ENCODE assay signal across 15 cellular contexts in genomic region chr2:214995409-214995808, GRCh38.
A peak's percentile ranks its signal among the peaks of the same experiment; 100 is the strongest.
DNase-seq lines count a peak whose midpoint lies in the region; ATAC-seq and TF ChIP-seq lines count a peak whose summit lies in the region.
"Had no signal": no experiment of that assay in that cellular context is flagged by ENCODE, and none has a peak within 500 bp of the region (broad histone marks: within the 10 kb centered on the region; RNA-seq: fewer than 3 reads in every experiment).

No MANE protein-coding gene starts in this region.

- H3K36me3 ChIP-seq in GM06990 (ENCODE audit: control insufficient read depth, insufficient read depth, low read length) = no peaks in the 10 kb centered on the region
- H3K36me3 ChIP-seq: suprapubic skin had no signal

- no peak for TF ChIP-seq CTCF in GM06990 (IDR thresholded peaks at IDR 0.05; ENCODE audit: insufficient read depth, low read length, poor library complexity, severe bottlenecking)

- H3K36me3 Mint-ChIP-seq in activated naive CD4-positive, alpha-beta T cell treated with anti-CD3 and anti-CD28 coated beads, Interleukin-2, amount 50 U/mL, for 72 hours = no peaks in the 10 kb centered on the region

- ATAC-seq in GM19372 (IDR thresholded peaks at IDR 0.05; ENCODE audit: low read depth, unreplicated experiment) (peak; percentile 35), GM21825 (IDR thresholded peaks at IDR 0.05; ENCODE audit: unreplicated experiment) (peak; percentile 43), HG03139 (IDR thresholded peaks at IDR 0.05; ENCODE audit: unreplicated experiment) (peak; percentile 38), GM19035 (IDR thresholded peaks at IDR 0.05; ENCODE audit: unreplicated experiment) (no peak)
- no peak for ATAC-seq in activated naive CD4-positive, alpha-beta T cell treated with anti-CD3 and anti-CD28 coated beads, Interleukin-2, amount 50 U/mL, for 72 hours

- H3K27ac Mint-ChIP-seq in activated naive CD4-positive, alpha-beta T cell treated with anti-CD3 and anti-CD28 coated beads, Interleukin-2, amount 50 U/mL, for 72 hours = no peak overlapping the region
- H3K27ac Mint-ChIP-seq: activated T-helper 2 cell treated with anti-CD3 and anti-CD28 coated beads, Interferon-gamma antibody, Interleukin-2, Interleukin-4, amounts not matched to agents 10 μg/mL and 5 μg/mL and 100 μg/mL, durations not matched to agents 14 hours and 24 hours and 36 hours had no signal

- no peaks in the 10 kb centered on the region for H3K9me3 Mint-ChIP-seq in activated naive CD4-positive, alpha-beta T cell treated with anti-CD3 and anti-CD28 coated beads, Interleukin-2, amount 50 U/mL, for 72 hours
- H3K9me3 Mint-ChIP-seq: activated T-helper 2 cell treated with anti-CD3 and anti-CD28 coated beads, Interferon-gamma antibody, Interleukin-2, Interleukin-4, amounts not matched to agents 10 μg/mL and 5 μg/mL and 100 μg/mL, durations not matched to agents 14 hours and 24 hours and 36 hours had no signal

- no peak overlapping the region for H3K4me3 ChIP-seq in GM06990 (replicated peaks; ENCODE audit: low read depth, low read length)
- H3K4me3 ChIP-seq: suprapubic skin had no signal

- DNase-seq in GM06990 (ENCODE audit: extremely low read depth, insufficient read length) (peak; percentile 35), Kasumi-1 (lab: John Stamatoyannopoulos, UW) (no peak)
- no peak for DNase-seq in activated naive CD4-positive, alpha-beta T cell treated with anti-CD3 and anti-CD28 coated beads, Interleukin-2, amount 50 U/mL, for 72 hours (ENCODE audit: low spot score in 2 of 2)
- no peak for DNase-seq in activated T-cell treated with anti-CD3 and anti-CD28 coated beads, Interleukin-2, amount 50 U/mL, for 48 hours
- DNase-seq: activated CD4-positive, alpha-beta T cell treated with anti-CD3 and anti-CD28 coated beads, Interleukin-2, amount 50 U/mL, for 4 hours; amygdala; C1 segment of cervical spinal cord; mesendoderm; NCI-H1694 had no signal

- H3K27me3 ChIP-seq in GM06990 (replicated peaks; ENCODE audit: control insufficient read depth, insufficient read depth, low read length) = no peaks in the 10 kb centered on the region
- H3K27me3 ChIP-seq: suprapubic skin had no signal

Comparison
In these comparisons a context has a peak if more than half of its experiments do, and no peak if none do; other contexts are left out.
1. ATAC-seq: peak in GM19372 (single experiment), GM21825 (single experiment) and HG03139 (single experiment); none in activated naive CD4-positive, alpha-beta T cell treated with anti-CD3 and anti-CD28 coated beads, Interleukin-2, amount 50 U/mL, for 72 hours (0 of 2) and GM19035 (single experiment).